In genomic region chr1:3531928-3532327, GRCh38 we compare ENCODE assay signal across 10 cellular contexts.
DNase-seq lines count a peak whose midpoint lies in the region; ATAC-seq and TF ChIP-seq lines count a peak whose summit lies in the region.
"Had no signal": no experiment of that assay in that cellular context is flagged by ENCODE, and none has a peak within 500 bp of the region (broad histone marks: within the 10 kb centered on the region; RNA-seq: fewer than 3 reads in every experiment).

No MANE protein-coding gene starts in this region.

- no peaks in the 10 kb centered on the region for H3K9me3 Mint-ChIP-seq in activated CD8-positive, alpha-beta T cell treated with anti-CD3 and anti-CD28 coated beads for 36 hours
- H3K9me3 Mint-ChIP-seq in activated CD8-positive, alpha-beta T cell treated with anti-CD3 and anti-CD28 coated beads, Interleukin-2, amount 10 ng/mL, durations not matched to agents 7 days and 5 days (ENCODE audit: insufficient read depth), result no peaks in the 10 kb centered on the region
- H3K9me3 Mint-ChIP-seq in brain (no peaks in the 10 kb centered on the region), mesothelial cell of epicardium (no peaks in the 10 kb centered on the region)
- H3K9me3 Mint-ChIP-seq: natural killer cell; stimulated activated naive CD8-positive, alpha-beta T cell treated with anti-CD3 and anti-CD28 coated beads, Interleukin-15, Interleukin-2, amounts not matched to agents 100 ng/mL and 50 ng/mL, for 24 hours had no signal

- intact Hi-C loops in activated CD8-positive, alpha-beta T cell treated with anti-CD3 and anti-CD28 coated beads for 36 hours (cut with micrococcal nuclease), result no loop called here
- intact Hi-C loops in thyroid gland (cut with DNase I), result no loop called here

- H3K27ac ChIP-seq in thyroid gland, result peak overlapping the region; percentile 63 to 81 (median 65)

- H3K4me1 ChIP-seq in thyroid gland, result peaks cover 11 to 16% of the 10 kb centered on the region in 2 donors

- no peak for TF ChIP-seq POLR2A in thyroid gland (IDR thresholded peaks at IDR 0.05)

- DNase-seq in activated CD8-positive, alpha-beta T cell treated with anti-CD3 and anti-CD28 coated beads for 36 hours, result no peak
- no peak for DNase-seq in activated CD8-positive, alpha-beta T cell treated with anti-CD3 and anti-CD28 coated beads, Interleukin-2, amount 10 ng/mL, durations not matched to agents 7 days and 5 days
- DNase-seq in mesothelial cell of epicardium (ENCODE audit: low spot score in 2 of 2, unreplicated experiment in 2 of 2) (no peak), thyroid gland (peak in 1 of 2 donors; percentile 20), anterior cingulate cortex (lab: John Stamatoyannopoulos, UW) (no peak), NCI-H526 (lab: John Stamatoyannopoulos, UW) (no peak), NCI-H69 (lab: John Stamatoyannopoulos, UW) (no peak)
- DNase-seq: natural killer cell had no signal

- CTCF ChIA-PET in activated CD8-positive, alpha-beta T cell treated with anti-CD3 and anti-CD28 coated beads for 36 hours (lab: Charles Lee), result interaction anchor here (0.9 to 1.4 kb wide), 4 partner anchors 33 to 88 kb away, joined by 3 read pairs; no protein-coding TSS in a partner anchor
- CTCF ChIA-PET in activated CD8-positive, alpha-beta T cell treated with anti-CD3 and anti-CD28 coated beads, Interleukin-2, amount 10 ng/mL, durations not matched to agents 7 days and 5 days (lab: Charles Lee), result no interaction called here

- H3K27me3 ChIP-seq in thyroid gland, result no peaks in the 10 kb centered on the region

- no peaks in the 10 kb centered on the region for H3K27me3 Mint-ChIP-seq in activated CD8-positive, alpha-beta T cell treated with anti-CD3 and anti-CD28 coated beads for 36 hours
- H3K27me3 Mint-ChIP-seq in activated CD8-positive, alpha-beta T cell treated with anti-CD3 and anti-CD28 coated beads, Interleukin-2, amount 10 ng/mL, durations not matched to agents 7 days and 5 days (ENCODE audit: low read depth), result peaks cover 1% of the 10 kb centered on the region
- peaks cover 9% of the 10 kb centered on the region for H3K27me3 Mint-ChIP-seq in brain
- H3K27me3 Mint-ChIP-seq in mesothelial cell of epicardium (ENCODE audit: low read depth), result no peaks in the 10 kb centered on the region
- H3K27me3 Mint-ChIP-seq: stimulated activated naive CD8-positive, alpha-beta T cell treated with anti-CD3 and anti-CD28 coated beads, Interleukin-15, Interleukin-2, amounts not matched to agents 100 ng/mL and 50 ng/mL, for 24 hours had no signal

- ATAC-seq in activated CD8-positive, alpha-beta T cell treated with anti-CD3 and anti-CD28 coated beads for 36 hours, result no peak
- no peak for ATAC-seq in activated CD8-positive, alpha-beta T cell treated with anti-CD3 and anti-CD28 coated beads, Interleukin-2, amount 10 ng/mL, durations not matched to agents 7 days and 5 days

- H3K4me3 Mint-ChIP-seq in activated CD8-positive, alpha-beta T cell treated with anti-CD3 and anti-CD28 coated beads for 36 hours, result peak overlapping the region; percentile 59
- H3K4me3 Mint-ChIP-seq in activated CD8-positive, alpha-beta T cell treated with anti-CD3 and anti-CD28 coated beads, Interleukin-2, amount 10 ng/mL, durations not matched to agents 7 days and 5 days, result no peak overlapping the region
- H3K4me3 Mint-ChIP-seq in brain, result peak overlapping the region in 3 of 5 experiments; percentile 56 to 80 (median 62)
- H3K4me3 Mint-ChIP-seq in mesothelial cell of epicardium, result peak overlapping the region; percentile 71
- H3K4me3 Mint-ChIP-seq: natural killer cell had no signal

- 74 to 82% methylated on average over 2 to 9 of the region's 10 CpGs for WGBS in thyroid gland, 2 donors

- H3K4me3 ChIP-seq in thyroid gland (replicated peaks in 1 of 3), result no peak overlapping the region

- no peak for TF ChIP-seq CTCF in activated CD8-positive, alpha-beta T cell treated with anti-CD3 and anti-CD28 coated beads for 36 hours (IDR thresholded peaks at IDR 0.05)
- TF ChIP-seq CTCF in brain (conservative IDR thresholded peaks at IDR 0.05) (no peak), mesothelial cell of epicardium (IDR thresholded peaks at IDR 0.05; ENCODE audit: unreplicated experiment) (no peak), thyroid gland (IDR thresholded peaks at IDR 0.05) (no peak)

- POLR2A ChIA-PET in activated CD8-positive, alpha-beta T cell treated with anti-CD3 and anti-CD28 coated beads for 36 hours (lab: Charles Lee), result no interaction called here
- POLR2A ChIA-PET in activated CD8-positive, alpha-beta T cell treated with anti-CD3 and anti-CD28 coated beads, Interleukin-2, amount 10 ng/mL, durations not matched to agents 7 days and 5 days (lab: Charles Lee), result no interaction called here

- no peaks in the 10 kb centered on the region for H3K9me3 ChIP-seq in thyroid gland

- H3K36me3 Mint-ChIP-seq in activated CD8-positive, alpha-beta T cell treated with anti-CD3 and anti-CD28 coated beads for 36 hours (ENCODE audit: low read depth), result no peaks in the 10 kb centered on the region
- no peaks in the 10 kb centered on the region for H3K36me3 Mint-ChIP-seq in activated CD8-positive, alpha-beta T cell treated with anti-CD3 and anti-CD28 coated beads, Interleukin-2, amount 10 ng/mL, durations not matched to agents 7 days and 5 days (ENCODE audit: low read depth)
- no peaks in the 10 kb centered on the region for H3K36me3 Mint-ChIP-seq in brain
- H3K36me3 Mint-ChIP-seq in mesothelial cell of epicardium, result no peaks in the 10 kb centered on the region
- H3K36me3 Mint-ChIP-seq: natural killer cell had no signal

- peaks cover 12% of the 10 kb centered on the region for H3K4me1 Mint-ChIP-seq in activated CD8-positive, alpha-beta T cell treated with anti-CD3 and anti-CD28 coated beads for 36 hours (ENCODE audit: low read depth)
- H3K4me1 Mint-ChIP-seq in activated CD8-positive, alpha-beta T cell treated with anti-CD3 and anti-CD28 coated beads, Interleukin-2, amount 10 ng/mL, durations not matched to agents 7 days and 5 days (ENCODE audit: low read depth), result peaks cover 8% of the 10 kb centered on the region
- H3K4me1 Mint-ChIP-seq in brain (peaks cover 38% of the 10 kb centered on the region), mesothelial cell of epicardium (peaks cover 22% of the 10 kb centered on the region)
- H3K4me1 Mint-ChIP-seq: natural killer cell had no signal

- H3K36me3 ChIP-seq in thyroid gland, result no peaks in the 10 kb centered on the region

- H3K27ac Mint-ChIP-seq in activated CD8-positive, alpha-beta T cell treated with anti-CD3 and anti-CD28 coated beads for 36 hours, result no peak overlapping the region
- no peak overlapping the region for H3K27ac Mint-ChIP-seq in activated CD8-positive, alpha-beta T cell treated with anti-CD3 and anti-CD28 coated beads, Interleukin-2, amount 10 ng/mL, durations not matched to agents 7 days and 5 days
- H3K27ac Mint-ChIP-seq in brain (peak overlapping the region in 2 of 5 experiments; percentile 19 to 47), mesothelial cell of epicardium (no peak overlapping the region)
- H3K27ac Mint-ChIP-seq: natural killer cell had no signal
